17 cellular contexts compared by ENCODE assay signal in genomic region chr11:2664886-2665746, GRCh38.
"Had no signal": no experiment of that assay in that cellular context is flagged by ENCODE, and none has a peak within 500 bp of the region (broad histone marks: within the 10 kb centered on the region; RNA-seq: fewer than 3 reads in every experiment).

No MANE protein-coding gene starts in this region.

- H3K27ac Mint-ChIP-seq: immature natural killer cell, natural killer cell had no signal

- H3K9me3 Mint-ChIP-seq: central memory CD8-positive, alpha-beta T cell had no signal

- ATAC-seq: left colon, natural killer cell had no signal

- H3K4me1 ChIP-seq: tibial nerve had no signal

- H3K4me1 Mint-ChIP-seq: central memory CD8-positive, alpha-beta T cell had no signal

- DNase-seq: activated naive CD4-positive, alpha-beta T cell treated with anti-CD3 and anti-CD28 coated beads, Interleukin-2, amount 50 U/mL, for 16 hours; activated T-cell treated with anti-CD3 and anti-CD28 coated beads for 4 hours; amygdala; dermis blood vessel endothelial cell; erythroblast; glutamatergic neuron; immature natural killer cell; left colon; mammary epithelial cell; natural killer cell; occipital lobe; stimulated activated CD4-positive, alpha-beta T cell treated with anti-CD3 and anti-CD28 coated beads, Interleukin-4, amount 100 ng/mL, for 4 hours; T1000 had no signal

- H3K36me3 Mint-ChIP-seq: natural killer cell had no signal

- H3K27me3 Mint-ChIP-seq: central memory CD8-positive, alpha-beta T cell had no signal

- H3K27me3 ChIP-seq: tibial nerve had no signal

- H3K27ac ChIP-seq: skin epidermis, tibial nerve had no signal

- H3K4me3 Mint-ChIP-seq: brain; central memory CD8-positive, alpha-beta T cell; immature natural killer cell; natural killer cell had no signal

- H3K4me3 ChIP-seq: skin epidermis, tibial nerve had no signal
